19 cellular contexts compared by ENCODE assay signal in genomic region chr7:18515067-18515466, GRCh38. TPM values are rescaled to one million over a fixed set of nuclear protein-coding genes. Genes with fewer than 3 reads are reported as not detected.
DNase-seq lines count a peak whose midpoint lies in the region; ATAC-seq and TF ChIP-seq lines count a peak whose summit lies in the region.
"Had no signal": no experiment of that assay in that cellular context is flagged by ENCODE, and none has a peak within 500 bp of the region (broad histone marks: within the 10 kb centered on the region; RNA-seq: fewer than 3 reads in every experiment).

No MANE protein-coding gene starts in this region.

- H3K27me3 ChIP-seq in Panc1 (ENCODE audit: control insufficient read depth, insufficient read depth, low read length) (no peaks in the 10 kb centered on the region), mesenchymal stem cell (ENCODE audit: control insufficient read depth in 1 of 2, insufficient read depth in 1 of 2, low read length in 2 of 2) (no peaks in the 10 kb centered on the region)
- H3K27me3 ChIP-seq: adrenal gland, suprapubic skin had no signal

- no TSS peak for BruUV-seq in Panc1 (replicated peaks; lab: Mats Ljungman, UMichigan)

- no peak overlapping the region for H4K91ac ChIP-seq in mesenchymal stem cell (ENCODE audit: low read length)

- DNase-seq in GM03348 (ENCODE audit: low spot score) (peak; percentile 35), Panc1 (ENCODE audit: low read depth, low spot score) (no peak), choroid plexus epithelial cell (ENCODE audit: low read depth) (peak; percentile 72), mesenchymal stem cell (no peak), 8988T (no peak), NCI-H2196 treated with DMSO at 0.1 percent for 48 hours (lab: John Stamatoyannopoulos, UW; ENCODE audit: unreplicated experiment) (no peak), SKM-1 treated with dmso at 0.1 percent for 144 hours (lab: John Stamatoyannopoulos, UW; ENCODE audit: unreplicated experiment) (no peak)
- DNase-seq: adrenal gland; COR-L47; naive thymus-derived CD8-positive, alpha-beta T cell; NCI-H1436; NCI-H446; small intestine; stimulated activated CD4-positive, alpha-beta T cell treated with anti-CD3 and anti-CD28 coated beads, Interleukin-4, amount 100 ng/mL, for 24 hours; stimulated activated CD8-positive, alpha-beta memory T cell treated with anti-CD3 and anti-CD28 coated beads, Interleukin-4, amount 100 ng/mL, for 48 hours had no signal

- H2BK12ac ChIP-seq in mesenchymal stem cell (ENCODE audit: low read length in 2 of 2), result no peak overlapping the region

- H2AFZ ChIP-seq in mesenchymal stem cell (ENCODE audit: low read depth, low read length), result no peak overlapping the region

- H3K4me1 ChIP-seq in Panc1 (ENCODE audit: control insufficient read depth, insufficient read depth, low read length) (peaks cover 26% of the 10 kb centered on the region; the same call in 1 of the 2 replicates), mesenchymal stem cell (ENCODE audit: control insufficient read depth, insufficient read depth, low read depth, low read length) (peaks cover 3% of the 10 kb centered on the region)
- H3K4me1 ChIP-seq: adrenal gland, suprapubic skin had no signal

- H3K4me3 ChIP-seq in Panc1 (ENCODE audit: low read depth in 2 of 2, low read length in 2 of 2), result no peak overlapping the region
- no peak overlapping the region for H3K4me3 ChIP-seq in choroid plexus epithelial cell (ENCODE audit: low read depth, low read length)
- no peak overlapping the region for H3K4me3 ChIP-seq in mesenchymal stem cell (ENCODE audit: insufficient read depth in 1 of 2, low read depth in 1 of 2, low read length in 2 of 2)
- H3K4me3 ChIP-seq: adrenal gland, lung, suprapubic skin had no signal

- H3K4ac ChIP-seq in mesenchymal stem cell (ENCODE audit: low read depth in 1 of 2, low read length in 2 of 2), result no peak overlapping the region

- H2BK120ac ChIP-seq in mesenchymal stem cell (ENCODE audit: low read depth, low read length), result no peak overlapping the region

- no peak overlapping the region for H3K18ac ChIP-seq in mesenchymal stem cell (ENCODE audit: low read depth in 1 of 2, low read length in 2 of 2)

- peaks cover 7% of the 10 kb centered on the region for H3K79me1 ChIP-seq in mesenchymal stem cell (replicated peaks; ENCODE audit: low read length, poor library complexity, severe bottlenecking)

- ATAC-seq in Panc1 (no peak), GM21390 (IDR thresholded peaks at IDR 0.05; ENCODE audit: unreplicated experiment) (no peak)
- ATAC-seq: activated T-helper 17 cell treated with anti-CD3 and anti-CD28 coated beads, Interleukin-2, amount 50 U/mL, for 72 hours; naive thymus-derived CD8-positive, alpha-beta T cell had no signal

- in situ Hi-C loops in Panc1 (cut with HindIII; ENCODE audit: low pct_unique_long_range_greater_than_20kb, low sequenced_read_pairs), result no loop called here

- TF ChIP-seq CTCF in Panc1 (IDR thresholded peaks at IDR 0.05), result no peak
- no peak for TF ChIP-seq CTCF in choroid plexus epithelial cell (conservative IDR thresholded peaks at IDR 0.05; ENCODE audit: low read depth, low read length)

- H3K36me3 ChIP-seq in Panc1 (ENCODE audit: control insufficient read depth, insufficient read depth, low read length) (no peaks in the 10 kb centered on the region), mesenchymal stem cell (ENCODE audit: control insufficient read depth in 1 of 2, insufficient read depth in 2 of 2, low read depth in 1 of 2, low read length in 2 of 2) (no peaks in the 10 kb centered on the region)
- H3K36me3 ChIP-seq: adrenal gland, suprapubic skin had no signal

- intact Hi-C loops in Panc1 (cut with micrococcal nuclease; ENCODE audit: unreplicated experiment), result no loop called here

- 63% methylated on average over 2 of the region's 2 CpGs for WGBS in mesenchymal stem cell

- H3K14ac ChIP-seq in mesenchymal stem cell (ENCODE audit: low read length in 2 of 2), result no peak overlapping the region

- peak overlapping the region; percentile 44; the same call in 1 of the 2 replicates for H3K27ac ChIP-seq in Panc1 (ENCODE audit: low read length)
- H3K27ac ChIP-seq in mesenchymal stem cell (ENCODE audit: low read length, poor library complexity, severe bottlenecking), result peak overlapping the region; percentile 14
- H3K27ac ChIP-seq: adrenal gland, suprapubic skin had no signal

- H3K9me3 ChIP-seq in Panc1 (ENCODE audit: control insufficient read depth, insufficient read depth, low read depth, low read length), result no peaks in the 10 kb centered on the region
- H3K9me3 ChIP-seq in mesenchymal stem cell (ENCODE audit: control insufficient read depth, low read length), result no peaks in the 10 kb centered on the region
- H3K9me3 ChIP-seq: adrenal gland, suprapubic skin had no signal

- CTCF ChIA-PET in Panc1 (lab: Charles Lee), result interaction anchor here (1.2 kb wide), 1 partner anchor 56 kb away, joined by 3 read pairs; no protein-coding TSS in a partner anchor

- no peak overlapping the region for H2BK5ac ChIP-seq in mesenchymal stem cell (ENCODE audit: low read depth, low read length, poor library complexity, severe bottlenecking)

- no peak overlapping the region for H4K8ac ChIP-seq in mesenchymal stem cell (ENCODE audit: low read length)

- H2BK15ac ChIP-seq in mesenchymal stem cell (ENCODE audit: low read depth, poor library complexity, severe bottlenecking), result no peak overlapping the region

- POLR2A ChIA-PET in Panc1 (lab: Charles Lee), result no interaction called here

- H3K23ac ChIP-seq in mesenchymal stem cell (ENCODE audit: low read length in 2 of 2), result no peak overlapping the region

- peak overlapping the region; percentile 9 for H3K4me2 ChIP-seq in mesenchymal stem cell (ENCODE audit: low read length, poor library complexity, severe bottlenecking)

- no peak overlapping the region for H3K9ac ChIP-seq in mesenchymal stem cell (ENCODE audit: low read length)

- H2AK5ac ChIP-seq in mesenchymal stem cell (ENCODE audit: low read length, severe bottlenecking), result peak overlapping the region; percentile 65

RNA-seq across cellular contexts. Expression of gene HDAC9, which starts 19.5 kb away (rescaled TPM):
- 17.1 TPM for total RNA-seq in Panc1 (2021; ENCODE audit: unreplicated experiment)
- 9.2 TPM for polyA plus RNA-seq in Panc1 (2012; ENCODE audit: insufficient read length)
- polyA plus RNA-seq in mesenchymal stem cell (2013, experiment 1 of 2), result 4.0 TPM
- 4.0 TPM for polyA plus RNA-seq in mesenchymal stem cell (2013, experiment 2 of 2)

Comparison
In these comparisons a context has a peak if more than half of its experiments do, and no peak if none do; other contexts are left out.
1. DNase-seq: peak in GM03348 (single experiment) and choroid plexus epithelial cell (single experiment); none in Panc1 (single experiment), mesenchymal stem cell (single experiment), 8988T (single experiment), NCI-H2196 treated with DMSO at 0.1 percent for 48 hours (single experiment) and SKM-1 treated with dmso at 0.1 percent for 144 hours (single experiment).